ENCODE assay signal across 21 cellular contexts in genomic region chr1:16447641-16448040, GRCh38. TPM values are rescaled to one million over a fixed set of nuclear protein-coding genes. Genes with fewer than 3 reads are reported as not detected.
DNase-seq lines count a peak whose midpoint lies in the region; ATAC-seq and TF ChIP-seq lines count a peak whose summit lies in the region.
"Had no signal": no experiment of that assay in that cellular context is flagged by ENCODE, and none has a peak within 500 bp of the region (broad histone marks: within the 10 kb centered on the region; RNA-seq: fewer than 3 reads in every experiment).

No MANE protein-coding gene starts in this region.

- peak overlapping the region; percentile 79 for H3K27ac Mint-ChIP-seq in activated naive CD4-positive, alpha-beta T cell treated with anti-CD3 and anti-CD28 coated beads, Interleukin-2, amount 50 U/mL, for 24 hours
- peak overlapping the region in 2 of 3 donors; percentile 63 to 86 for H3K27ac Mint-ChIP-seq in IgD-negative memory B cell
- peak overlapping the region; percentile 72 to 82 for H3K27ac Mint-ChIP-seq in effector memory CD8-positive, alpha-beta T cell
- H3K27ac Mint-ChIP-seq in stimulated activated naive B cell treated with anti-CD40 and anti-IgM and Interleukin-4, amounts not matched to agents 10 μg/mL and 1 μg/mL and 100 μg/mL, for 72 hours: peak overlapping the region; percentile 73
- H3K27ac Mint-ChIP-seq: GM23338 had no signal

- TF ChIP-seq POLR2A in adrenal gland (IDR thresholded peaks at IDR 0.05): no peak

- H3K4me3 ChIP-seq in adrenal gland: no peak overlapping the region
- H3K4me3 ChIP-seq: BLaER1, GM23338, MG63 had no signal

- no peak for TF ChIP-seq CTCF in adrenal gland (IDR thresholded peaks at IDR 0.05)

- peaks cover 0 to 84% of the 10 kb centered on the region in 2 donors for H3K36me3 ChIP-seq in adrenal gland (replicated peaks in 1 of 2)

- ATAC-seq in effector memory CD8-positive, alpha-beta T cell (replicated peaks): no peak
- no peak for ATAC-seq in stimulated activated naive B cell treated with anti-CD40 and anti-IgM and Interleukin-4, amounts not matched to agents 10 μg/mL and 1 μg/mL and 100 μg/mL, for 72 hours (replicated peaks)
- ATAC-seq: GM23338, PC-3 had no signal

- no peaks in the 10 kb centered on the region for H3K9me3 Mint-ChIP-seq in activated naive CD4-positive, alpha-beta T cell treated with anti-CD3 and anti-CD28 coated beads, Interleukin-2, amount 50 U/mL, for 24 hours
- no peaks in the 10 kb centered on the region for H3K9me3 Mint-ChIP-seq in IgD-negative memory B cell
- H3K9me3 Mint-ChIP-seq in effector memory CD8-positive, alpha-beta T cell: no peaks in the 10 kb centered on the region
- no peaks in the 10 kb centered on the region for H3K9me3 Mint-ChIP-seq in stimulated activated naive B cell treated with anti-CD40 and anti-IgM and Interleukin-4, amounts not matched to agents 10 μg/mL and 1 μg/mL and 100 μg/mL, for 72 hours
- H3K9me3 Mint-ChIP-seq: GM23338 had no signal

- H3K27ac ChIP-seq in adrenal gland: no peak overlapping the region
- H3K27ac ChIP-seq: BLaER1 had no signal

- no peaks in the 10 kb centered on the region for H3K27me3 Mint-ChIP-seq in activated naive CD4-positive, alpha-beta T cell treated with anti-CD3 and anti-CD28 coated beads, Interleukin-2, amount 50 U/mL, for 24 hours
- no peaks in the 10 kb centered on the region for H3K27me3 Mint-ChIP-seq in IgD-negative memory B cell
- H3K27me3 Mint-ChIP-seq in effector memory CD8-positive, alpha-beta T cell: no peaks in the 10 kb centered on the region
- no peaks in the 10 kb centered on the region for H3K27me3 Mint-ChIP-seq in stimulated activated naive B cell treated with anti-CD40 and anti-IgM and Interleukin-4, amounts not matched to agents 10 μg/mL and 1 μg/mL and 100 μg/mL, for 72 hours

- H3K4me3 Mint-ChIP-seq in activated naive CD4-positive, alpha-beta T cell treated with anti-CD3 and anti-CD28 coated beads, Interleukin-2, amount 50 U/mL, for 24 hours: no peak overlapping the region
- peak overlapping the region in 1 of 4 donors; percentile 16 for H3K4me3 Mint-ChIP-seq in IgD-negative memory B cell
- H3K4me3 Mint-ChIP-seq in effector memory CD8-positive, alpha-beta T cell: no peak overlapping the region
- no peak overlapping the region for H3K4me3 Mint-ChIP-seq in stimulated activated naive B cell treated with anti-CD40 and anti-IgM and Interleukin-4, amounts not matched to agents 10 μg/mL and 1 μg/mL and 100 μg/mL, for 72 hours
- H3K4me3 Mint-ChIP-seq: GM23338 had no signal

- no peak for DNase-seq in activated naive CD4-positive, alpha-beta T cell treated with anti-CD3 and anti-CD28 coated beads, Interleukin-2, amount 50 U/mL, for 16 hours
- DNase-seq in effector memory CD8-positive, alpha-beta T cell: no peak
- no peak for DNase-seq in stimulated activated naive B cell treated with anti-CD40 and anti-IgM and Interleukin-4, amounts not matched to agents 10 μg/mL and 1 μg/mL and 100 μg/mL, for 72 hours
- DNase-seq in adrenal gland: no peak
- DNase-seq in stimulated activated CD4-positive, alpha-beta T cell treated with anti-CD3 and anti-CD28 coated beads, Interleukin-4, amount 100 ng/mL, for 24 hours: no peak
- DNase-seq: DMS79, HCEC 1CT, Kasumi-1, MG63, NCI-H1048, NCI-H1436 treated with DMSO at 0.1 percent for 48 hours, NCI-H2029, NCI-H345, NCI-H524 treated with DMSO at 0.1 percent for 48 hours, PC-3, RPMI8226 had no signal

- H3K4me1 ChIP-seq in adrenal gland (replicated peaks in 1 of 2): peaks cover 0 to 20% of the 10 kb centered on the region in 2 donors

- peaks cover 62% of the 10 kb centered on the region for H3K4me1 Mint-ChIP-seq in activated naive CD4-positive, alpha-beta T cell treated with anti-CD3 and anti-CD28 coated beads, Interleukin-2, amount 50 U/mL, for 24 hours
- H3K4me1 Mint-ChIP-seq in IgD-negative memory B cell: peaks cover 17 to 34% (median 21%) of the 10 kb centered on the region in 3 donors
- peaks cover 31 to 41% of the 10 kb centered on the region in 2 donors for H3K4me1 Mint-ChIP-seq in effector memory CD8-positive, alpha-beta T cell (ENCODE audit: low read depth in 2 of 2)
- peaks cover 37 to 69% of the 10 kb centered on the region in 2 donors for H3K4me1 Mint-ChIP-seq in stimulated activated naive B cell treated with anti-CD40 and anti-IgM and Interleukin-4, amounts not matched to agents 10 μg/mL and 1 μg/mL and 100 μg/mL, for 72 hours
- H3K4me1 Mint-ChIP-seq: GM23338 had no signal

- no peaks in the 10 kb centered on the region for H3K27me3 ChIP-seq in adrenal gland
- H3K27me3 ChIP-seq: BLaER1, MG63 had no signal

- peaks cover 20% of the 10 kb centered on the region for H3K36me3 Mint-ChIP-seq in activated naive CD4-positive, alpha-beta T cell treated with anti-CD3 and anti-CD28 coated beads, Interleukin-2, amount 50 U/mL, for 24 hours
- H3K36me3 Mint-ChIP-seq in IgD-negative memory B cell: peaks cover 2% of the 10 kb centered on the region
- H3K36me3 Mint-ChIP-seq in effector memory CD8-positive, alpha-beta T cell (ENCODE audit: insufficient read depth): peaks cover 89% of the 10 kb centered on the region
- peaks cover 65 to 72% of the 10 kb centered on the region in 2 donors for H3K36me3 Mint-ChIP-seq in stimulated activated naive B cell treated with anti-CD40 and anti-IgM and Interleukin-4, amounts not matched to agents 10 μg/mL and 1 μg/mL and 100 μg/mL, for 72 hours

- WGBS in adrenal gland, 4 donors: 92 to 98% (median 96%) methylated on average over 4 to 9 of the region's 9 CpGs

- intact Hi-C loops in adrenal gland (cut with DNase I): no loop called here

- H3K9me3 ChIP-seq in adrenal gland (replicated peaks in 1 of 3): no peaks in the 10 kb centered on the region
- H3K9me3 ChIP-seq: BLaER1, MG63 had no signal

RNA-seq across cellular contexts. Expression of gene NECAP2, which starts 7.1 kb away (rescaled TPM):
- polyA plus RNA-seq in IgD-negative memory B cell (144 TPM), adrenal gland (10 to 100 TPM; 36.4 to 49.4 (median 37.5) TPM)
- 10 to 100 TPM; 51.6 to 93.0 (median 63.9) TPM for total RNA-seq in adrenal gland

RNA-seq across cellular contexts. Expression of gene SPATA21, which starts 10.4 kb away (rescaled TPM):
- polyA plus RNA-seq in IgD-negative memory B cell: not detected
- total RNA-seq in adrenal gland: not detected
- polyA plus RNA-seq in adrenal gland: under 1 TPM; 0.13 to 0.16 (median 0.16) TPM
- total RNA-seq: A673, PC-3 had no signal
- polyA plus RNA-seq: GM23338 had no signal
